Comparison of ENCODE assay signal across 8 cellular contexts in genomic region chr12:104570174-104570907, GRCh38.
DNase-seq lines count a peak whose midpoint lies in the region; ATAC-seq and TF ChIP-seq lines count a peak whose summit lies in the region.

No MANE protein-coding gene starts in this region.

- no peaks in the 10 kb centered on the region for H3K27me3 ChIP-seq in breast epithelium

- H3K36me3 ChIP-seq in KOPT-K1 (ENCODE audit: insufficient read depth, low read length) (peaks cover 11% of the 10 kb centered on the region; the same call in 1 of the 2 replicates), mucosa of descending colon (ENCODE audit: low read depth) (no peaks in the 10 kb centered on the region), breast epithelium (no peaks in the 10 kb centered on the region)

- no peaks in the 10 kb centered on the region for H3K4me1 ChIP-seq in mucosa of descending colon (ENCODE audit: low read depth)
- no peaks in the 10 kb centered on the region for H3K4me1 ChIP-seq in breast epithelium

- intact Hi-C loops in mucosa of descending colon (cut with DNase I, micrococcal nuclease) (no loop called here), breast epithelium (cut with DNase I; ENCODE audit: low total_unique reads) (no loop called here)

- TF ChIP-seq POLR2A in breast epithelium (IDR thresholded peaks at IDR 0.05) = no peak

- TF ChIP-seq CTCF in mucosa of descending colon (IDR thresholded peaks at IDR 0.05) (no peak), breast epithelium (IDR thresholded peaks at IDR 0.05) (no peak)

- H3K9me3 ChIP-seq in KOPT-K1 (ENCODE audit: insufficient read depth, low read length, poor library complexity, severe bottlenecking) (no peaks in the 10 kb centered on the region), mucosa of descending colon (no peaks in the 10 kb centered on the region), breast epithelium (no peaks in the 10 kb centered on the region)

- H3K4me3 ChIP-seq in mucosa of descending colon (no peak overlapping the region), breast epithelium (no peak overlapping the region)

- no peak for DNase-seq in mucosa of descending colon
- no peak for DNase-seq in DMS 273 (lab: John Stamatoyannopoulos, UW; ENCODE audit: unreplicated experiment)
- DNase-seq in breast epithelium (ENCODE audit: low spot score in 2 of 2) = no peak
- DNase-seq in NCI-H446 treated with DMSO at 0.1 percent for 48 hours (lab: John Stamatoyannopoulos, UW) = no peak

- peak; percentile 0 for ATAC-seq in GM18508 (IDR thresholded peaks at IDR 0.05; ENCODE audit: insufficient read depth, unreplicated experiment)
- peak; percentile 26 for ATAC-seq in GM21526 (IDR thresholded peaks at IDR 0.05; ENCODE audit: low FRiP score, unreplicated experiment)
- peak; percentile 12 for ATAC-seq in mucosa of descending colon
- no peak for ATAC-seq in HG03354 (IDR thresholded peaks at IDR 0.05; ENCODE audit: poor library complexity, severe bottlenecking, unreplicated experiment)

- H3K27ac ChIP-seq in KOPT-K1 (ENCODE audit: low read depth, low read length, poor library complexity, severe bottlenecking) = peak overlapping the region; percentile 95
- H3K27ac ChIP-seq in breast epithelium = no peak overlapping the region
